ENCODE assay signal across 30 cellular contexts in genomic region chrM:2644-3376, GRCh38.
"Had no signal": no experiment of that assay in that cellular context is flagged by ENCODE, and none has a peak within 500 bp of the region (broad histone marks: within the 10 kb centered on the region; RNA-seq: fewer than 3 reads in every experiment).

No MANE protein-coding gene starts in this region.

- H2AFZ ChIP-seq: neural progenitor cell, parathyroid adenoma had no signal

- H3K27ac ChIP-seq: neural progenitor cell, ovary, parathyroid adenoma, psoas muscle, skin epidermis, spleen, suprapubic skin, testis, tibial artery, upper lobe of left lung, vagina had no signal

- H3K4me2 ChIP-seq: neural progenitor cell, smooth muscle cell had no signal

- H3K9ac ChIP-seq: neural progenitor cell, parathyroid adenoma had no signal

- H3K4me3 ChIP-seq: neural progenitor cell, ovary, psoas muscle, skin epidermis, smooth muscle cell, spleen, suprapubic skin, testis, tibial artery, upper lobe of left lung, vagina had no signal

- H3K9me3 ChIP-seq: ovary, psoas muscle, spleen, suprapubic skin, testis, tibial artery, upper lobe of left lung, vagina had no signal

- DNase-seq: naive thymus-derived CD4-positive, alpha-beta T cell; natural killer cell; occipital lobe; ovary; posterior cingulate gyrus; psoas muscle; right cardiac atrium; spleen; stimulated activated CD4-positive, alpha-beta T cell treated with anti-CD3 and anti-CD28 coated beads, Interleukin-12 subunit alpha, Interleukin-12 subunit beta, amount 100 ng/mL, for 4 hours; stimulated activated CD4-positive, alpha-beta T cell treated with anti-CD3 and anti-CD28 coated beads, Interleukin-1b, Interleukin-23, amount 100 ng/mL, for 48 hours; stimulated activated CD4-positive, alpha-beta T cell treated with anti-CD3 and anti-CD28 coated beads, Interleukin-4, amount 100 ng/mL, for 1 hour; stimulated activated CD4-positive, alpha-beta T cell treated with anti-CD3 and anti-CD28 coated beads, Interleukin-4, amount 100 ng/mL, for 4 hours; stimulated activated CD8-positive, alpha-beta memory T cell treated with anti-CD3 and anti-CD28 coated beads, Interleukin-4, amount 100 ng/mL, for 48 hours; stimulated activated naive CD4-positive, alpha-beta T cell; stimulated activated naive CD8-positive, alpha-beta T cell treated with anti-CD3 and anti-CD28 coated beads, Interleukin-15, amount 100 ng/mL, for 72 hours; stimulated activated naive CD8-positive, alpha-beta T cell treated with anti-CD3 and anti-CD28 coated beads, Interleukin-15, Interleukin-2, amounts not matched to agents 100 U/mL and 50 U/mL, for 24 hours; substantia nigra; testis; tibial artery; trophoblast cell; upper lobe of left lung had no signal

- H3K79me2 ChIP-seq: parathyroid adenoma had no signal

- H3K27me3 ChIP-seq: neural progenitor cell, ovary, spleen, suprapubic skin, testis, tibial artery, upper lobe of left lung, vagina had no signal

- ATAC-seq: naive thymus-derived CD4-positive, alpha-beta T cell; natural killer cell; psoas muscle; right cardiac atrium; sciatic nerve; stimulated activated memory B cell treated with anti-CD40 and anti-IgM and Interleukin-4, amounts not matched to agents 10 μg/mL and 1 μg/mL and 100 μg/mL, for 72 hours; stimulated activated naive CD8-positive, alpha-beta T cell treated with anti-CD3 and anti-CD28 coated beads, Interleukin-15, amount 100 ng/mL, for 72 hours; stimulated activated naive CD8-positive, alpha-beta T cell treated with anti-CD3 and anti-CD28 coated beads, Interleukin-15, Interleukin-2, amounts not matched to agents 100 U/mL and 50 U/mL, for 24 hours had no signal

- FAIRE-seq: urothelium cell line had no signal

- H3K4me1 ChIP-seq: neural progenitor cell, parathyroid adenoma, psoas muscle, spleen, suprapubic skin, testis, tibial artery, upper lobe of left lung, vagina had no signal

- H3K36me3 ChIP-seq: neural progenitor cell, ovary, spleen, suprapubic skin, tibial artery, upper lobe of left lung, vagina had no signal
